Comparison of ENCODE assay signal across 7 cellular contexts in the genomic region with DNA sequence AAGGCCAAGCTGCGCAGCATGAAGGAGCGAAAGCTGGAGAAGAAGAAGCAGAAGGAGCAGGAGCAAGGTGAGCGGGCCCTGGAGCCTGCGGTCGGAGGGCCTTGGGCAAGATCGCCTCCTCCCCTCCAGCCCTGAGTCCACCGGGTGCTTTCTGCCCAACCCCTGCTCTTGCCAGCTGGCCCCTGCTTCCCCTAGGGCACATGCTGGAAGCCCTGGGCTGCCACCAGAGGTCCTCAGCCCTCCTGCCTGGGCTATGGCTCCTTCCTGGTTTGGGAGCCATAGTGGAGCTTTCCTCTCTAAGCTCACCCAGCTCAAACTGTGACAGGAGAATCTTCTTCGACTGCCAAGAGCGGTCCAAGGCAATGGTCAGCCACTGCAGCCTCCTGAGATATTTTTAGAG. TPM values are rescaled to one million over a fixed set of nuclear protein-coding genes. Genes with fewer than 3 reads are reported as not detected.
DNase-seq lines count a peak whose midpoint lies in the region; ATAC-seq, FAIRE-seq and TF ChIP-seq lines count a peak whose summit lies in the region.
"Not testable (repeated sequence)": the region's sequence is repeated elsewhere in the genome, so short reads cannot be mapped to it uniquely, and the experiment has no call there.

No MANE protein-coding gene starts in this region.

- not testable (repeated sequence) for H3K27ac Mint-ChIP-seq in glutamatergic neuron (ENCODE audit: unreplicated experiment)

- TF ChIP-seq RAD21 in Ishikawa (IDR thresholded peaks at IDR 0.05; ENCODE audit: low read depth): peak; percentile 31; the same call in 1 of the 2 replicates
- TF ChIP-seq RAD21 in K562 (CRISPR knock-in tag; conservative IDR thresholded peaks at IDR 0.05 in 1 of 2, IDR thresholded peaks at IDR 0.05 in 1 of 2): not testable (repeated sequence)

- H3K4me3 Mint-ChIP-seq in glutamatergic neuron (ENCODE audit: unreplicated experiment): not testable (repeated sequence)

- H3K4me2 ChIP-seq in DND-41 (ENCODE audit: insufficient read depth, low read length); K562 (ENCODE audit: insufficient read depth, low read length): not testable (repeated sequence)

- in situ Hi-C loops in GM13977 (cut with MboI; ENCODE audit: low pct_unique_long_range_greater_than_20kb, low sequenced_read_pairs, unreplicated experiment); K562 (cut with MboI): not testable (repeated sequence)

- TF ChIP-seq POLR2A in K562 (conservative IDR thresholded peaks at IDR 0.05): not testable (repeated sequence)

- not testable (repeated sequence) for H3K27me3 Mint-ChIP-seq in glutamatergic neuron (ENCODE audit: unreplicated experiment)

- H3K27ac ChIP-seq in DND-41 (ENCODE audit: low read length); K562 (ENCODE audit: extremely low read depth, low read depth, low read length): not testable (repeated sequence)

- H2AFZ ChIP-seq in DND-41 (ENCODE audit: low read depth, low read length); K562 (ENCODE audit: low read depth, low read length): not testable (repeated sequence)

- H3K27me3 ChIP-seq in DND-41 (ENCODE audit: insufficient read depth, low read length, poor library complexity); K562 (ENCODE audit: control insufficient read depth in 2 of 2, insufficient read depth in 2 of 2, low read length in 2 of 2): not testable (repeated sequence)

- TF ChIP-seq EP300 in Ishikawa (IDR thresholded peaks at IDR 0.05; ENCODE audit: borderline replicate concordance); K562 (IDR thresholded peaks at IDR 0.05; ENCODE audit: low read length): not testable (repeated sequence)

- not testable (repeated sequence) for H4K20me1 ChIP-seq in DND-41 (ENCODE audit: insufficient read depth, low read length); K562 (replicated peaks; ENCODE audit: control insufficient read depth, insufficient read depth, low read length)

- H3K9me3 Mint-ChIP-seq in glutamatergic neuron (ENCODE audit: unreplicated experiment): not testable (repeated sequence)

- not testable (repeated sequence) for FAIRE-seq in K562 (lab: Jason Lieb, UNC)

- H3K4me3 ChIP-seq in AG04449 (ENCODE audit: low read depth, low read length); DND-41 (ENCODE audit: low read depth in 1 of 2, low read length in 2 of 2); K562: not testable (repeated sequence)

- not testable (repeated sequence) for H3K36me3 ChIP-seq in DND-41 (ENCODE audit: insufficient read depth, low read length); K562 (ENCODE audit: control insufficient read depth, insufficient read depth, low read length)

- CTCF ChIA-PET in AG04449 (lab: Yijun Ruan, JAX); K562 (lab: Yijun Ruan, JAX; ENCODE audit: low intra/inter-chr PET ratio): not testable (repeated sequence)

- H3K4me1 ChIP-seq in DND-41 (ENCODE audit: insufficient read depth, low read length); K562 (replicated peaks in 1 of 2; ENCODE audit: control insufficient read depth in 2 of 2, insufficient read depth in 2 of 2, low read length in 2 of 2): not testable (repeated sequence)

- H3K9me3 ChIP-seq in DND-41 (ENCODE audit: insufficient read depth, low read length, severe bottlenecking); K562 (replicated peaks; ENCODE audit: control insufficient read depth, insufficient read depth, low read depth, low read length): not testable (repeated sequence)

- TF ChIP-seq CTCF in AG04449 (IDR thresholded peaks at IDR 0.05; ENCODE audit: insufficient read depth, low read length, missing control alignments): peak; percentile 10
- peak; percentile 11 for TF ChIP-seq CTCF in DND-41 (IDR thresholded peaks at IDR 0.05; ENCODE audit: borderline replicate concordance, extremely low read depth, low read length, poor library complexity, severe bottlenecking)
- peak; percentile 31 for TF ChIP-seq CTCF in GM13977 (IDR thresholded peaks at IDR 0.05; ENCODE audit: extremely low read depth, insufficient read depth, missing control alignments)
- not testable (repeated sequence) for TF ChIP-seq CTCF in K562 (IDR thresholded peaks at IDR 0.05 in 2 of 3, conservative IDR thresholded peaks at IDR 0.05 in 1 of 3; ENCODE audit: insufficient read depth in 2 of 3, low read depth in 1 of 3, low read length in 3 of 3); glutamatergic neuron (IDR thresholded peaks at IDR 0.05; ENCODE audit: partially characterized antibody, unreplicated experiment)

- no CpG with 5 or more reads among the region's 9 CpGs for WGBS in K562 (ENCODE audit: insufficient coverage, low coverage, missing lambda C conversion rate)

- H3K79me2 ChIP-seq in DND-41 (ENCODE audit: insufficient read depth, low read length); K562 (ENCODE audit: control insufficient read depth, insufficient read depth, low read length): not testable (repeated sequence)

- ATAC-seq in DND-41 (ENCODE audit: insufficient read depth, low read depth); K562: not testable (repeated sequence)

- intact Hi-C loops in K562 (cut with micrococcal nuclease): not testable (repeated sequence)

- POLR2A ChIA-PET in AG04449 (lab: Yijun Ruan, JAX); K562 (lab: Yijun Ruan, JAX): not testable (repeated sequence)

- not testable (repeated sequence) for DNase-seq in AG04449 (ENCODE audit: low read depth, low spot score); DND-41; GM13977 (ENCODE audit: low spot score); K562 (ENCODE audit: extremely low read depth in 1 of 4, low spot score in 3 of 4)
- peak; percentile 6 for DNase-seq in RPMI8226
- DNase-seq in glutamatergic neuron: peak; percentile 36

- H3K9me1 ChIP-seq in K562 (ENCODE audit: control insufficient read depth, insufficient read depth, low read length): not testable (repeated sequence)

- TSS peak; percentile 27 for BruUV-seq in K562 (replicated peaks; lab: Mats Ljungman, UMichigan)

- H3K9ac ChIP-seq in DND-41 (ENCODE audit: low read depth, low read length); K562 (ENCODE audit: insufficient read depth in 1 of 2, low read depth in 2 of 2, low read length in 2 of 2): not testable (repeated sequence)

- not testable (repeated sequence) for H3K36me3 Mint-ChIP-seq in glutamatergic neuron (ENCODE audit: unreplicated experiment)

- not testable (repeated sequence) for H3K4me1 Mint-ChIP-seq in glutamatergic neuron (ENCODE audit: low read depth, unreplicated experiment)

TF ChIP-seq in K562, 482 proteins besides CTCF, POLR2A, EP300 and RAD21:
- peak; percentile 32; the same call in 1 of the 2 replicates for TF ChIP-seq POLR2G (IDR thresholded peaks at IDR 0.05; ENCODE audit: low read depth, low read length)

RNA-seq across cellular contexts. Expression of gene RABL2A, which starts 29.5 kb away (rescaled TPM):
- 27.6 and 50.6 TPM in 2 replicates for total RNA-seq in K562 (2011; cell fraction: chromatin; rRNA removed; ENCODE audit: low replicate concordance)
- 20.1 and 30.2 TPM in 2 replicates for total RNA-seq in K562 (2011; cell fraction: nucleolus; rRNA removed)
- total RNA-seq in K562 (2011; cell fraction: nucleoplasm; rRNA removed): 34.0 and 48.6 TPM in 2 replicates
- total RNA-seq in K562 (2014; rRNA removed) (2.2 and 3.5 TPM in 2 replicates), K562 (2014; rRNA removed; fragmentation: Illumina TruSeq; extraction: Trizol) (2.1 and 3.2 TPM in 2 replicates), K562 (2015; rRNA removed; fragmentation: Illumina TruSeq; extraction: Trizol) (3.4 and 4.8 TPM in 2 replicates), K562 (2021) (3.2 and 4.2 TPM in 2 replicates), glutamatergic neuron (ENCODE audit: unreplicated experiment) (17.0 TPM)
- polyA plus RNA-seq in K562 (2011; rRNA removed) (5.3 and 5.8 TPM in 2 replicates), K562 (2014; fragmentation: Illumina TruSeq; extraction: Trizol) (2.8 and 4.7 TPM in 2 replicates), K562 (2014; fragmentation: Nextera tagmentation; extraction: Ambion mirVana) (under 1 TPM; 0.27 to 0.34 TPM), K562 (2014; rRNA removed) (3.0 and 5.1 TPM in 2 replicates)
- 4.7 and 5.1 TPM in 2 replicates for polyA plus RNA-seq in K562 (2011; cell fraction: cytosol; rRNA removed)
- 21.7 and 27.2 TPM in 2 replicates for polyA plus RNA-seq in K562 (2011; cell fraction: nucleus; rRNA removed)
- 3.2 and 6.6 TPM in 2 replicates for polyA plus RNA-seq in K562 (2012)
- polyA minus RNA-seq in K562 (2011; rRNA and poly(A)+ RNA removed): 7.4 and 9.2 TPM in 2 replicates
- polyA minus RNA-seq in K562 (2011; cell fraction: cytosol; rRNA and poly(A)+ RNA removed): 1.3 TPM in 1 of 2 replicates, not detected in the other
- 10.0 and 11.8 TPM in 2 replicates for polyA minus RNA-seq in K562 (2011; cell fraction: nucleus; rRNA and poly(A)+ RNA removed)
